Comparison of ENCODE assay signal across 8 cellular contexts in the genomic region with DNA sequence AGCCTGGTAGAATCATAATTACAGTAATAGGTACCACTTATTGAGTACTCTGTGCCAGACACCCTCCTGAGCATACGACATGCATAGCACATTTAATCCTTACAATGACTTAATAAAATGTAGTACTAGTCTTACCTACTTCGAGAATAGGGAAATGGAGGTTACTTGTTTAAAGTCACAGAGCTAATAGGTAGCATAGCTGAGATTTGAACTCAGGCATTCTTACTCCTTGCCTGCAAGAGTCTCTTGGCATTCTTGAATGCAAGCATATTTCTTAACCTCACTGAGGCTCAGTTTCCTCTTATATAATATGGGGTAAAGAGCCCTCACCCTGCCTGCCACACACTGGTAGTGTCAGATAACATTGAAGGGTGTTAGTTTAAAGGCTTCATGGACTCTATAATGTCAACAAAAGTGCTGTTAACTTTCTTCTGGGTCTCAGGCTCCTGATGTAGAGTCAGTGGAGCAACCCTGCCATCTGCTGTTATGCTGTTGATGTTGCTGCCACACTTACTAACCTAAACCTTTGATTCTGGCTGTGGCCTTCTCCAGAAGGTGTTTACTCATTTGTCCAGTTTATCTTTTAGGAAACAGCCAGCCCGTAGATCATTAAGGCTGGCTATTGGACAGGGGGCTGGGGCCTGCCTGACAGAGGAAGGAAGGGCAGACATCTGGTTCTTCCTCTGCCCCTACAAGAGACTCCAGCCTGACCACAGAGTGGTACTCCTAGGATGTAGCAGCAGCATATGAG. TPM values are rescaled to one million over a fixed set of nuclear protein-coding genes. Genes with fewer than 3 reads are reported as not detected.
A peak's percentile ranks its signal among the peaks of the same experiment; 100 is the strongest.
DNase-seq lines count a peak whose midpoint lies in the region; ATAC-seq, FAIRE-seq and TF ChIP-seq lines count a peak whose summit lies in the region.

No MANE protein-coding gene starts in this region.

- intact Hi-C loops in CD4-positive, alpha-beta T cell (cut with DNase I, micrococcal nuclease): loop anchor here (1.0 to 5.0 kb wide), 9 partner anchors 19 to 599 kb away; a partner anchor contains a TSS
- intact Hi-C loops in breast epithelium (cut with DNase I; ENCODE audit: low total_unique reads): no loop called here

- no peak overlapping the region for H3K27ac ChIP-seq in CD4-positive, alpha-beta T cell (ENCODE audit: low read depth, low read length)
- peak overlapping the region; percentile 54 to 73 for H3K27ac ChIP-seq in breast epithelium

- peak; percentile 32 to 58 (median 50) for DNase-seq in CD4-positive, alpha-beta T cell
- DNase-seq in H4 (ENCODE audit: low spot score): peak; percentile 21
- peak; percentile 23 to 69 (median 52) for DNase-seq in T-cell
- no peak for DNase-seq in breast epithelium (ENCODE audit: low spot score in 2 of 2)
- DNase-seq in kidney tubule cell (ENCODE audit: low spot score): peak; percentile 37
- no peak for DNase-seq in stimulated activated effector memory CD8-positive, alpha-beta T cell treated with anti-CD3 and anti-CD28 coated beads, Interleukin-12 subunit alpha, Interleukin-12 subunit beta, amount 100 ng/mL, for 72 hours (ENCODE audit: low spot score in 2 of 2)
- DNase-seq in RCC 7860 (ENCODE audit: low spot score): no peak

- H3K36me3 Mint-ChIP-seq in CD4-positive, alpha-beta T cell (ENCODE audit: low read depth): peaks cover 39% of the 10 kb centered on the region
- H3K36me3 Mint-ChIP-seq in T-cell: peaks cover 20% of the 10 kb centered on the region
- H3K36me3 Mint-ChIP-seq in stimulated activated effector memory CD8-positive, alpha-beta T cell treated with anti-CD3 and anti-CD28 coated beads, Interleukin-12 subunit alpha, Interleukin-12 subunit beta, amount 100 ng/mL, for 72 hours: peaks cover 32% of the 10 kb centered on the region

- no peaks in the 10 kb centered on the region for H3K36me3 ChIP-seq in breast epithelium

- POLR2A ChIA-PET in CD4-positive, alpha-beta T cell (lab: Charles Lee): interaction anchor here (1.5 to 5.6 kb wide), 4 partner anchors 17 to 262 kb away, joined by 5 to 49 read pairs (median 7); a partner anchor contains a TSS
- POLR2A ChIA-PET in T-cell (lab: Charles Lee): no interaction called here

- H3K9me3 Mint-ChIP-seq in CD4-positive, alpha-beta T cell: no peaks in the 10 kb centered on the region
- no peaks in the 10 kb centered on the region for H3K9me3 Mint-ChIP-seq in T-cell
- H3K9me3 Mint-ChIP-seq in stimulated activated effector memory CD8-positive, alpha-beta T cell treated with anti-CD3 and anti-CD28 coated beads, Interleukin-12 subunit alpha, Interleukin-12 subunit beta, amount 100 ng/mL, for 72 hours: no peaks in the 10 kb centered on the region

- H3K4me3 ChIP-seq in breast epithelium: no peak overlapping the region

- TF ChIP-seq CTCF in CD4-positive, alpha-beta T cell (IDR thresholded peaks at IDR 0.05): peak; percentile 72
- peak in 2 of 3 donors; percentile 68 to 71 for TF ChIP-seq CTCF in breast epithelium (IDR thresholded peaks at IDR 0.05)

- H3K27me3 ChIP-seq in CD4-positive, alpha-beta T cell (ENCODE audit: control insufficient read depth, insufficient read depth, low read length): no peaks in the 10 kb centered on the region
- no peaks in the 10 kb centered on the region for H3K27me3 ChIP-seq in breast epithelium

- ATAC-seq in CD4-positive, alpha-beta T cell (ENCODE audit: poor library complexity): peak; percentile 92
- ATAC-seq in T-cell (replicated peaks in 1 of 4) (peak; percentile 75 to 92 (median 81)), HG02973 (IDR thresholded peaks at IDR 0.05; ENCODE audit: unreplicated experiment) (no peak)
- ATAC-seq in stimulated activated effector memory CD8-positive, alpha-beta T cell treated with anti-CD3 and anti-CD28 coated beads, Interleukin-12 subunit alpha, Interleukin-12 subunit beta, amount 100 ng/mL, for 72 hours: peak; percentile 70

- peaks cover 57% of the 10 kb centered on the region for H3K4me1 Mint-ChIP-seq in CD4-positive, alpha-beta T cell (ENCODE audit: low read depth)
- peaks cover 48 to 57% (median 52%) of the 10 kb centered on the region in 3 donors for H3K4me1 Mint-ChIP-seq in T-cell
- peaks cover 32% of the 10 kb centered on the region for H3K4me1 Mint-ChIP-seq in stimulated activated effector memory CD8-positive, alpha-beta T cell treated with anti-CD3 and anti-CD28 coated beads, Interleukin-12 subunit alpha, Interleukin-12 subunit beta, amount 100 ng/mL, for 72 hours

- H3K4me1 ChIP-seq in breast epithelium: no peaks in the 10 kb centered on the region

- no peaks in the 10 kb centered on the region for H3K9me3 ChIP-seq in CD4-positive, alpha-beta T cell (ENCODE audit: control insufficient read depth, low read length)
- H3K9me3 ChIP-seq in breast epithelium: no peaks in the 10 kb centered on the region

- H3K4me3 Mint-ChIP-seq in CD4-positive, alpha-beta T cell: peak overlapping the region; percentile 49
- H3K4me3 Mint-ChIP-seq in T-cell: peak overlapping the region in 1 of 3 donors; percentile 62
- no peak overlapping the region for H3K4me3 Mint-ChIP-seq in stimulated activated effector memory CD8-positive, alpha-beta T cell treated with anti-CD3 and anti-CD28 coated beads, Interleukin-12 subunit alpha, Interleukin-12 subunit beta, amount 100 ng/mL, for 72 hours

- no peaks in the 10 kb centered on the region for H3K27me3 Mint-ChIP-seq in CD4-positive, alpha-beta T cell
- H3K27me3 Mint-ChIP-seq in T-cell: no peaks in the 10 kb centered on the region

- FAIRE-seq in RCC 7860 (lab: Jason Lieb, UNC): no peak

- CTCF ChIA-PET in CD4-positive, alpha-beta T cell (lab: Charles Lee): interaction anchor here (0.9 to 4.1 kb wide), 4 partner anchors 17 to 123 kb away, joined by 3 to 34 read pairs (median 5); a partner anchor contains a TSS
- CTCF ChIA-PET in T-cell (lab: Charles Lee): interaction anchor here (0.6 to 1.8 kb wide), 10 partner anchors 17 to 248 kb away, joined by 3 to 14 read pairs (median 4); a partner anchor contains a TSS

- peak overlapping the region; percentile 90 for H3K27ac Mint-ChIP-seq in CD4-positive, alpha-beta T cell
- peak overlapping the region; percentile 97 for H3K27ac Mint-ChIP-seq in T-cell
- peak overlapping the region; percentile 94 for H3K27ac Mint-ChIP-seq in stimulated activated effector memory CD8-positive, alpha-beta T cell treated with anti-CD3 and anti-CD28 coated beads, Interleukin-12 subunit alpha, Interleukin-12 subunit beta, amount 100 ng/mL, for 72 hours

- TF ChIP-seq POLR2A in breast epithelium (IDR thresholded peaks at IDR 0.05): no peak

RNA-seq across cellular contexts. Expression of a gene that starts 18.9 kb away (rescaled TPM):
- 10 to 100 TPM; 13.1 to 14.6 TPM for total RNA-seq in CD4-positive, alpha-beta T cell
- 3.8 and 4.9 TPM in 2 replicates for total RNA-seq in H4 (2014; rRNA removed; shearing (Covaris generic))
- total RNA-seq in T-cell (10 to 100 TPM; 21.5 to 31.5 (median 29.7) TPM), breast epithelium (100 to 1,000 TPM in 2 of 3 donors, 1 to 10 TPM in 1; 6.9 to 146 (median 135) TPM)

Comparison
In these comparisons a context has a peak if more than half of its experiments do, and no peak if none do; other contexts are left out.
1. DNase-seq: peak in CD4-positive, alpha-beta T cell (10 of 10), H4 (single experiment), T-cell (34 of 34) and kidney tubule cell (single experiment); none in breast epithelium (0 of 2), stimulated activated effector memory CD8-positive, alpha-beta T cell treated with anti-CD3 and anti-CD28 coated beads, Interleukin-12 subunit alpha, Interleukin-12 subunit beta, amount 100 ng/mL, for 72 hours (0 of 2) and RCC 7860 (single experiment).
2. Peak in every context shown above with its lines, with median percentiles within 50 percentile points of each other: H3K27ac Mint-ChIP-seq.